ENCODE assay signal across 9 cellular contexts in genomic region chr14:80448267-80448666, GRCh38.
"Had no signal": no experiment of that assay in that cellular context is flagged by ENCODE, and none has a peak within 500 bp of the region (broad histone marks: within the 10 kb centered on the region; RNA-seq: fewer than 3 reads in every experiment).

No MANE protein-coding gene starts in this region.

- ATAC-seq: GM23338, HCT116 had no signal

- H2AFZ ChIP-seq: GM23248, GM23338 had no signal

- H3K9me3 ChIP-seq: HAP-1 had no signal

- H3K36me3 ChIP-seq: HAP-1 had no signal

- H3K27ac ChIP-seq: GM23248 had no signal

- H3K4me2 ChIP-seq: GM23338 had no signal

- H3K4me3 ChIP-seq: GM23248, GM23338, HAP-1 had no signal

- H3K4me1 ChIP-seq: HAP-1 had no signal

- H3K4me3 Mint-ChIP-seq: GM23338, H9, HFFc6 had no signal

- H3K27ac Mint-ChIP-seq: GM23338, H9, HFFc6 had no signal

- DNase-seq: GM23248, GOT3, H7, H9, HCEC 1CT, HFFc6 had no signal

- H3K9ac ChIP-seq: GM23248 had no signal
